ENCODE assay signal across 8 cellular contexts in genomic region chr16:30491744-30492308, GRCh38. TPM values are rescaled to one million over a fixed set of nuclear protein-coding genes. Genes with fewer than 3 reads are reported as not detected.
DNase-seq lines count a peak whose midpoint lies in the region; ATAC-seq and TF ChIP-seq lines count a peak whose summit lies in the region.

No MANE protein-coding gene starts in this region.

- in situ Hi-C loops in KBM-7 (cut with MboI; ENCODE audit: low pct_unique_long_range_greater_than_20kb, low sequenced_read_pairs), result no loop called here

- H3K9ac ChIP-seq in liver (ENCODE audit: low read depth in 1 of 2, low read length in 2 of 2), result no peak overlapping the region

- no peak overlapping the region for H3K27ac ChIP-seq in CD8-positive, alpha-beta T cell (ENCODE audit: low read depth, low read length)
- H3K27ac ChIP-seq in liver (ENCODE audit: low read depth in 1 of 2, low read length in 2 of 2), result no peak overlapping the region

- H3K4me1 Mint-ChIP-seq in CD8-positive, alpha-beta T cell (ENCODE audit: low read depth), result peaks cover 21% of the 10 kb centered on the region
- peaks cover 34% of the 10 kb centered on the region for H3K4me1 Mint-ChIP-seq in activated naive CD8-positive, alpha-beta T cell treated with anti-CD3 and anti-CD28 coated beads, Interleukin-2, amount 10 ng/mL, durations not matched to agents 7 days and 5 days

- peak in 5 of 7 experiments; percentile 21 to 50 (median 28) for DNase-seq in CD8-positive, alpha-beta T cell
- DNase-seq in KBM-7 (peak; percentile 85), NCI-H1436 treated with DMSO at 0.1 percent for 48 hours (lab: John Stamatoyannopoulos, UW) (no peak), iPS-NIHi7 (ENCODE audit: extremely low spot score) (no peak)
- DNase-seq in activated naive CD8-positive, alpha-beta T cell treated with anti-CD3 and anti-CD28 coated beads, Interleukin-2, amount 10 ng/mL, durations not matched to agents 7 days and 5 days, result no peak

- H3K4me1 ChIP-seq in CD8-positive, alpha-beta T cell (ENCODE audit: insufficient read depth, low read length), result peaks cover 7% of the 10 kb centered on the region
- peaks cover 0 to 16% (median 8%) of the 10 kb centered on the region in 4 donors for H3K4me1 ChIP-seq in liver (ENCODE audit: control insufficient read depth in 4 of 4, insufficient read depth in 4 of 4, low read length in 3 of 4)

- H3K4me3 ChIP-seq in CD8-positive, alpha-beta T cell (ENCODE audit: low read depth, low read length), result no peak overlapping the region
- H3K4me3 ChIP-seq in liver (ENCODE audit: low read depth in 1 of 3, low read length in 3 of 3), result no peak overlapping the region

- H3K9me3 Mint-ChIP-seq in CD8-positive, alpha-beta T cell, result no peaks in the 10 kb centered on the region
- no peaks in the 10 kb centered on the region for H3K9me3 Mint-ChIP-seq in activated naive CD8-positive, alpha-beta T cell treated with anti-CD3 and anti-CD28 coated beads, Interleukin-2, amount 10 ng/mL, durations not matched to agents 7 days and 5 days

- CTCF ChIA-PET in CD8-positive, alpha-beta T cell (lab: Charles Lee), result interaction anchor here (1.2 to 7.9 kb wide), 3 partner anchors 13 to 62 kb away, joined by 4 to 46 read pairs (median 4); partner anchors contain the start of gene DCTPP1

- H3K36me3 Mint-ChIP-seq in CD8-positive, alpha-beta T cell, result peaks cover 73% of the 10 kb centered on the region
- peaks cover 51% of the 10 kb centered on the region for H3K36me3 Mint-ChIP-seq in activated naive CD8-positive, alpha-beta T cell treated with anti-CD3 and anti-CD28 coated beads, Interleukin-2, amount 10 ng/mL, durations not matched to agents 7 days and 5 days

- WGBS in liver, result 61% methylated on average over 6 of the region's 6 CpGs

- TF ChIP-seq RAD21 in liver (IDR thresholded peaks at IDR 0.05), result peak; percentile 31 to 51

- no peaks in the 10 kb centered on the region for H3K27me3 Mint-ChIP-seq in CD8-positive, alpha-beta T cell (ENCODE audit: low read depth)
- H3K27me3 Mint-ChIP-seq in activated naive CD8-positive, alpha-beta T cell treated with anti-CD3 and anti-CD28 coated beads, Interleukin-2, amount 10 ng/mL, durations not matched to agents 7 days and 5 days, result no peaks in the 10 kb centered on the region

- peak; percentile 48 for ATAC-seq in CD8-positive, alpha-beta T cell
- ATAC-seq in activated naive CD8-positive, alpha-beta T cell treated with anti-CD3 and anti-CD28 coated beads, Interleukin-2, amount 10 ng/mL, durations not matched to agents 7 days and 5 days (ENCODE audit: low read depth), result peak; percentile 89
- ATAC-seq in HG03045 (IDR thresholded peaks at IDR 0.05; ENCODE audit: unreplicated experiment) (no peak), GM21381 (IDR thresholded peaks at IDR 0.05; ENCODE audit: unreplicated experiment) (no peak)

- H3K4me3 Mint-ChIP-seq in CD8-positive, alpha-beta T cell, result no peak overlapping the region
- peak overlapping the region; percentile 43 for H3K4me3 Mint-ChIP-seq in activated naive CD8-positive, alpha-beta T cell treated with anti-CD3 and anti-CD28 coated beads, Interleukin-2, amount 10 ng/mL, durations not matched to agents 7 days and 5 days

- no peaks in the 10 kb centered on the region for H3K9me3 ChIP-seq in CD8-positive, alpha-beta T cell (ENCODE audit: low read length)
- H3K9me3 ChIP-seq in liver (ENCODE audit: control insufficient read depth in 4 of 4, low read length in 3 of 4), result no peaks in the 10 kb centered on the region

- no peak for TF ChIP-seq CTCF in CD8-positive, alpha-beta T cell (IDR thresholded peaks at IDR 0.05)
- TF ChIP-seq CTCF in liver (IDR thresholded peaks at IDR 0.05; ENCODE audit: low read depth, low read length, missing input control), result no peak

- H3K27me3 ChIP-seq in CD8-positive, alpha-beta T cell (ENCODE audit: insufficient read depth, low read length), result no peaks in the 10 kb centered on the region
- H3K27me3 ChIP-seq in liver (ENCODE audit: control insufficient read depth in 4 of 4, insufficient read depth in 4 of 4, low read length in 3 of 4), result no peaks in the 10 kb centered on the region

- H3K36me3 ChIP-seq in CD8-positive, alpha-beta T cell (ENCODE audit: insufficient read depth, low read length), result peaks cover 66% of the 10 kb centered on the region
- H3K36me3 ChIP-seq in liver (ENCODE audit: control insufficient read depth in 4 of 4, insufficient read depth in 3 of 4, low read depth in 1 of 4, low read length in 3 of 4), result peaks cover 0 to 9% (median 0%) of the 10 kb centered on the region in 4 donors

- POLR2A ChIA-PET in CD8-positive, alpha-beta T cell (lab: Charles Lee), result interaction anchor here (0.9 to 1.5 kb wide), 4 partner anchors 16 to 42 kb away, joined by 4 to 5 read pairs (median 4); no protein-coding TSS in a partner anchor
- POLR2A ChIA-PET in activated naive CD8-positive, alpha-beta T cell treated with anti-CD3 and anti-CD28 coated beads, Interleukin-2, amount 10 ng/mL, durations not matched to agents 7 days and 5 days (lab: Charles Lee), result interaction anchor here (0.6 to 4.8 kb wide), 15 partner anchors 12 to 132 kb away, joined by 3 to 25 read pairs (median 4); partner anchors contain the start of genes ITGAL and ZNF747

- H3K27ac Mint-ChIP-seq in CD8-positive, alpha-beta T cell, result peak overlapping the region; percentile 78
- peak overlapping the region; percentile 91 for H3K27ac Mint-ChIP-seq in activated naive CD8-positive, alpha-beta T cell treated with anti-CD3 and anti-CD28 coated beads, Interleukin-2, amount 10 ng/mL, durations not matched to agents 7 days and 5 days

- intact Hi-C loops in CD8-positive, alpha-beta T cell (cut with DNase I, micrococcal nuclease), result loop anchor here in 1 of 2 experiments (2.0 kb wide), 1 partner anchor 19 kb away; the partner anchor contains the start of gene ITGAL

TF ChIP-seq in liver, 16 proteins besides CTCF, POLR2A, EP300 and RAD21 (continues in another document):
- TF ChIP-seq REST (IDR thresholded peaks at IDR 0.05) (peak; percentile 20), MAX (IDR thresholded peaks at IDR 0.05) (no peak), TAF1 (conservative IDR thresholded peaks at IDR 0.05) (no peak), HNF4G (IDR thresholded peaks at IDR 0.05) (no peak), RXRA (IDR thresholded peaks at IDR 0.05) (no peak), ATF3 (IDR thresholded peaks at IDR 0.05) (no peak), YY1 (IDR thresholded peaks at IDR 0.05) (no peak), EGR1 (IDR thresholded peaks at IDR 0.05; ENCODE audit: low read depth in 2 of 2) (no peak), GABPA (IDR thresholded peaks at IDR 0.05 in 1 of 2, conservative IDR thresholded peaks at IDR 0.05 in 1 of 2) (no peak), SP1 (IDR thresholded peaks at IDR 0.05) (peak; percentile 27)

RNA-seq across cellular contexts. Expression of gene ITGAL, which starts 19.3 kb away (rescaled TPM):
- total RNA-seq in CD8-positive, alpha-beta T cell, result 100 to 1,000 TPM; 187 to 218 TPM
- 100 to 1,000 TPM; 662 to 664 TPM for total RNA-seq in activated naive CD8-positive, alpha-beta T cell treated with anti-CD3 and anti-CD28 coated beads, Interleukin-2, amount 10 ng/mL, durations not matched to agents 7 days and 5 days
- total RNA-seq in liver, result 10 to 100 TPM in 1 of 2 donors, 1 to 10 TPM in 1; 9.4 to 11.8 TPM
- polyA plus RNA-seq in liver, result 1 to 10 TPM; 4.3 to 4.4 TPM

RNA-seq across cellular contexts. Expression of gene ZNF768, which starts 34.5 kb away (rescaled TPM):
- total RNA-seq in CD8-positive, alpha-beta T cell, result 1 to 10 TPM; 2.6 to 2.8 TPM
- total RNA-seq in activated naive CD8-positive, alpha-beta T cell treated with anti-CD3 and anti-CD28 coated beads, Interleukin-2, amount 10 ng/mL, durations not matched to agents 7 days and 5 days, result 1 to 10 TPM; 7.4 to 8.1 TPM
- 10 to 100 TPM in 1 of 2 donors, 1 to 10 TPM in 1; 8.9 to 12.8 TPM for total RNA-seq in liver
- polyA plus RNA-seq in liver, result 10 to 100 TPM in 1 of 2 donors, 1 to 10 TPM in 1; 2.2 to 16.9 TPM

RNA-seq across cellular contexts. Expression of gene ZNF747, which starts 42.8 kb away (rescaled TPM):
- 1 to 10 TPM; 6.2 to 6.3 TPM for total RNA-seq in CD8-positive, alpha-beta T cell
- 10 to 100 TPM; 11.9 to 12.5 TPM for total RNA-seq in activated naive CD8-positive, alpha-beta T cell treated with anti-CD3 and anti-CD28 coated beads, Interleukin-2, amount 10 ng/mL, durations not matched to agents 7 days and 5 days
- 10 to 100 TPM in 1 of 2 donors, 1 to 10 TPM in 1; 6.9 to 10.5 TPM for total RNA-seq in liver
- polyA plus RNA-seq in liver, result 1 to 10 TPM; 3.8 to 6.2 TPM

RNA-seq across cellular contexts. Expression of gene SEPHS2, which starts 46.2 kb away (rescaled TPM):
- 10 to 100 TPM; 22.6 to 24.1 TPM for total RNA-seq in CD8-positive, alpha-beta T cell
- total RNA-seq in activated naive CD8-positive, alpha-beta T cell treated with anti-CD3 and anti-CD28 coated beads, Interleukin-2, amount 10 ng/mL, durations not matched to agents 7 days and 5 days, result 10 to 100 TPM; 59.4 to 59.8 TPM
- 100 to 1,000 TPM in 1 of 2 donors, 10 to 100 TPM in 1; 50.1 to 122 TPM for total RNA-seq in liver
- 100 to 1,000 TPM; 143 to 241 TPM for polyA plus RNA-seq in liver

Comparison
In these comparisons a context has a peak if more than half of its experiments do, and no peak if none do; other contexts are left out.
1. ATAC-seq: peak in CD8-positive, alpha-beta T cell (single experiment) and activated naive CD8-positive, alpha-beta T cell treated with anti-CD3 and anti-CD28 coated beads, Interleukin-2, amount 10 ng/mL, durations not matched to agents 7 days and 5 days (single experiment); none in HG03045 (single experiment) and GM21381 (single experiment).
2. DNase-seq: peak in CD8-positive, alpha-beta T cell (5 of 7) and KBM-7 (single experiment); none in activated naive CD8-positive, alpha-beta T cell treated with anti-CD3 and anti-CD28 coated beads, Interleukin-2, amount 10 ng/mL, durations not matched to agents 7 days and 5 days (single experiment), NCI-H1436 treated with DMSO at 0.1 percent for 48 hours (single experiment) and iPS-NIHi7 (single experiment).
3. RNA of gene ITGAL, which starts 19.3 kb away (total RNA-seq): 662 to 664 TPM in activated naive CD8-positive, alpha-beta T cell treated with anti-CD3 and anti-CD28 coated beads, Interleukin-2, amount 10 ng/mL, durations not matched to agents 7 days and 5 days and 187 to 218 TPM in CD8-positive, alpha-beta T cell; 9.4 to 11.8 TPM in liver; every median in the first group is over 10 times any median in the second.